ENCODE assay signal across 8 cellular contexts in the genomic region with DNA sequence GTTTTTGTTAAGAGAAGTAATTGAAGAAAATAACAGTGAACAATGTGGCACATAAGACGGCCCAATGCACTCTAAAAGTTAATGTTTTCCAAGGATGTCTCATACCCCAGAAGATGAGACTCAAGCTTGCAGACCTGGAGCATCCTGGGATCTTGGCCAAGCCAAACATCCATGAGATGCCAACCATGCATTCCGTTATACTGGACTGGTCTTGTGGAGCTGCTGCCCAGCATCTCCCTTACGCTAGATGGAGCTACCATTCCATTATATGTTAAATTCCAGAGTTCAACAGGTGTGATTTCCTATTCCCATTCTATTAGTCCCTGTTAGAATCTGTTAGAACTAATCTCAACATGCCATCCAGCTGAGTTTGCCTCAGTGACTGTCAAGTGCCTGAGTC.
DNase-seq lines count a peak whose midpoint lies in the region; ATAC-seq and TF ChIP-seq lines count a peak whose summit lies in the region.

No MANE protein-coding gene starts in this region.

- TF ChIP-seq POLR2A in Peyer's patch (IDR thresholded peaks at IDR 0.05) (no peak), gastroesophageal sphincter (IDR thresholded peaks at IDR 0.05) (no peak)

- H3K36me3 ChIP-seq in GM23248 (ENCODE audit: low read depth) (no peaks in the 10 kb centered on the region), Peyer's patch (no peaks in the 10 kb centered on the region), gastroesophageal sphincter (no peaks in the 10 kb centered on the region)

- H2AFZ ChIP-seq in GM23248: no peak overlapping the region

- H3K4me2 ChIP-seq in GM23248 (ENCODE audit: unreplicated experiment): no peak overlapping the region

- H3K4me3 ChIP-seq in GM23248 (no peak overlapping the region), Peyer's patch (no peak overlapping the region), gastroesophageal sphincter (no peak overlapping the region)

- H3K79me2 ChIP-seq in GM23248 (ENCODE audit: insufficient read depth): no peaks in the 10 kb centered on the region

- no peaks in the 10 kb centered on the region for H4K20me1 ChIP-seq in GM23248 (ENCODE audit: insufficient read depth)

- H3K9ac ChIP-seq in GM23248: no peak overlapping the region

- peaks cover 9% of the 10 kb centered on the region; the same call in 1 of the 2 replicates for H3F3A ChIP-seq in GM23248 (ENCODE audit: insufficient read depth)

- no peak overlapping the region for H3K27ac ChIP-seq in GM23248
- no peak overlapping the region for H3K27ac ChIP-seq in Peyer's patch
- H3K27ac ChIP-seq in gastroesophageal sphincter: no peak overlapping the region

- WGBS in GM23248 (ENCODE audit: low coverage in 1 of 2, low lambda C conversion rate in 2 of 2, missing lambda C conversion rate in 2 of 2), 2 experiments: 12% methylated on average over 3 of the region's 3 CpGs
- WGBS in gastroesophageal sphincter (ENCODE audit: low coverage in 1 of 2), 2 donors: 5 to 14% methylated on average over 3 of the region's 3 CpGs

- no peak for TF ChIP-seq EP300 in gastroesophageal sphincter (IDR thresholded peaks at IDR 0.05)

- TF ChIP-seq CTCF in Peyer's patch (IDR thresholded peaks at IDR 0.05): peak in 4 of 6 experiments; percentile 16 to 60 (median 54)
- peak; percentile 39 to 70 (median 58) for TF ChIP-seq CTCF in gastroesophageal sphincter (IDR thresholded peaks at IDR 0.05)

- H3K9me3 ChIP-seq in GM23248 (ENCODE audit: low read depth): no peaks in the 10 kb centered on the region
- no peaks in the 10 kb centered on the region for H3K9me3 ChIP-seq in Peyer's patch
- no peaks in the 10 kb centered on the region for H3K9me3 ChIP-seq in gastroesophageal sphincter

- ATAC-seq in gastroesophageal sphincter: peak; percentile 43
- ATAC-seq in HG02678 (IDR thresholded peaks at IDR 0.05; ENCODE audit: unreplicated experiment): no peak
- ATAC-seq in GM18520 (IDR thresholded peaks at IDR 0.05; ENCODE audit: unreplicated experiment): no peak

- H3K27me3 ChIP-seq in GM23248 (replicated peaks; ENCODE audit: insufficient read depth) (no peaks in the 10 kb centered on the region), Peyer's patch (no peaks in the 10 kb centered on the region), gastroesophageal sphincter (no peaks in the 10 kb centered on the region)

- no peaks in the 10 kb centered on the region for H3K9me2 ChIP-seq in GM23248 (ENCODE audit: insufficient read depth)

- H3K4me1 ChIP-seq in GM23248 (ENCODE audit: insufficient read depth): peaks cover 5% of the 10 kb centered on the region; the same call in 1 of the 2 replicates
- H3K4me1 ChIP-seq in Peyer's patch: no peaks in the 10 kb centered on the region
- H3K4me1 ChIP-seq in gastroesophageal sphincter: no peaks in the 10 kb centered on the region

- in situ Hi-C loops in GM23248 (cut with MboI): no loop called here

- peak; percentile 87 for DNase-seq in A172 (ENCODE audit: low spot score)
- peak; percentile 89 for DNase-seq in GM23248
- DNase-seq in Peyer's patch: no peak
- DNase-seq in effector CD4-positive, alpha-beta T cell: no peak
- no peak for DNase-seq in NK-92 (lab: John Stamatoyannopoulos, UW; ENCODE audit: unreplicated experiment)

Comparison
In these comparisons a context has a peak if more than half of its experiments do, and no peak if none do; other contexts are left out.
1. DNase-seq: peak in A172 (single experiment) and GM23248 (single experiment); none in Peyer's patch (0 of 3), effector CD4-positive, alpha-beta T cell (single experiment) and NK-92 (single experiment).